ENCODE assay signal across 17 cellular contexts in the genomic region with DNA sequence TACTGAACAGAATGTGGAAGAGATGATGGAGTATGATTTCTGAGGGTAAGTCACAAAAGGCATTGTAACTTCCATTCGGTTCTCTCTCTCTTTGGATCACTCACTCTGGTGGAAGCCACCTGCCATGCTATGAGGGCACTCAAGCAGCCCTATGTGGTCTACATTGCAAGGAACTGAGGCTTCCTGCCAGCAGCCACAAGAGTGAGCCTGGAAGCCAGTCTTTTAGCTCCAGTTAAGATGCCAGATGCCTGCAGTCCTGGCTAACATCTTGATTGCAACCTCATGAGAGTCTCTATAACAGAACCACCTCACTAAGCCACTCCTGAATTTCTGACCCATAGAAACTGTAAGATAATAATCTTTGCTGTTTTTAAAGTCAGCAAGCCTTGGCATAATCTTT.
"Had no signal": no experiment of that assay in that cellular context is flagged by ENCODE, and none has a peak within 500 bp of the region (broad histone marks: within the 10 kb centered on the region; RNA-seq: fewer than 3 reads in every experiment).

No MANE protein-coding gene starts in this region.

- H3K4me3 ChIP-seq: breast epithelium, stomach, thoracic aorta had no signal

- H3K36me3 ChIP-seq: breast epithelium, stomach, thoracic aorta had no signal

- FAIRE-seq: urothelium cell line had no signal

- H3K4me3 Mint-ChIP-seq: endodermal cell; nephron; T-helper 2 cell treated with Interferon-gamma antibody and Interleukin-4, amounts not matched to agents 5 μg/mL and 100 μg/mL, for 36 hours had no signal

- H3K4me1 Mint-ChIP-seq: nephron had no signal

- DNase-seq: activated CD4-positive, alpha-beta T cell treated with anti-CD3 and anti-CD28 coated beads, Interleukin-2, amount 50 U/mL, for 4 hours; activated CD4-positive, CD25-positive, alpha-beta regulatory T cell treated with anti-CD3 and anti-CD28 coated beads, Interleukin-2, amount 50 U/mL, for 72 hours; activated naive CD4-positive, alpha-beta T cell treated with anti-CD3 and anti-CD28 coated beads, Interleukin-2, amount 50 U/mL, for 16 hours; activated T-cell treated with anti-CD3 and anti-CD28 coated beads, Interleukin-2, amount 50 U/mL, for 1 hour; amygdala; dermis blood vessel endothelial cell; endodermal cell; erythroblast; glutamatergic neuron; stimulated activated CD4-positive, alpha-beta T cell treated with anti-CD3 and anti-CD28 coated beads, Interleukin-15, amount 100 ng/mL, for 24 hours; stimulated activated CD4-positive, alpha-beta T cell treated with anti-CD3 and anti-CD28 coated beads, Interleukin-4, amount 100 ng/mL, for 4 hours; stomach had no signal

- H3K27ac Mint-ChIP-seq: endodermal cell; nephron; T-helper 2 cell treated with Interferon-gamma antibody and Interleukin-4, amounts not matched to agents 5 μg/mL and 100 μg/mL, for 36 hours had no signal

- H3K9me3 ChIP-seq: breast epithelium, stomach, thoracic aorta had no signal

- H3K4me1 ChIP-seq: breast epithelium, stomach had no signal

- H3K9me3 Mint-ChIP-seq: endodermal cell, nephron had no signal

- H3K27me3 ChIP-seq: breast epithelium, stomach had no signal

- H3K27ac ChIP-seq: breast epithelium, stomach, thoracic aorta had no signal
